ENCODE assay signal across 1 cellular context in genomic region chr3:169668957-169669681, GRCh38.
A peak's percentile ranks its signal among the peaks of the same experiment; 100 is the strongest.
TF ChIP-seq lines count a peak whose summit lies in the region.

No MANE protein-coding gene starts in this region.

TF ChIP-seq in WTC11, 78 proteins besides CTCF, POLR2A, EP300 and RAD21 (continued from another document):
- TF ChIP-seq, protein P1, sequence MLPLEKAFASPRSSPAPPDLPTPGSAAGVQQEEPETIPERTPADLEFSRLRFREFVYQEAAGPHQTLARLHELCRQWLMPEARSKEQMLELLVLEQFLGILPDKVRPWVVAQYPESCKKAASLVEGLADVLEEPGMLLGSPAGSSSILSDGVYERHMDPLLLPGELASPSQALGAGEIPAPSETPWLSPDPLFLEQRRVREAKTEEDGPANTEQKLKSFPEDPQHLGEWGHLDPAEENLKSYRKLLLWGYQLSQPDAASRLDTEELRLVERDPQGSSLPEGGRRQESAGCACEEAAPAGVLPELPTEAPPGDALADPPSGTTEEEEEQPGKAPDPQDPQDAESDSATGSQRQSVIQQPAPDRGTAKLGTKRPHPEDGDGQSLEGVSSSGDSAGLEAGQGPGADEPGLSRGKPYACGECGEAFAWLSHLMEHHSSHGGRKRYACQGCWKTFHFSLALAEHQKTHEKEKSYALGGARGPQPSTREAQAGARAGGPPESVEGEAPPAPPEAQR (CRISPR knock-in tag; IDR thresholded peaks at IDR 0.05): no peak
- TF ChIP-seq PRRX2 (CRISPR knock-in tag; IDR thresholded peaks at IDR 0.05) (no peak), ESRRA (CRISPR knock-in tag; IDR thresholded peaks at IDR 0.05; ENCODE audit: borderline replicate concordance) (no peak), GABPB1 (CRISPR knock-in tag; IDR thresholded peaks at IDR 0.05) (no peak), MYBL2 (CRISPR knock-in tag; IDR thresholded peaks at IDR 0.05) (0 out of 2 replicates have a peak, but pooled peaks have one; percentile 42), ZNF138 (CRISPR knock-in tag; conservative IDR thresholded peaks at IDR 0.05) (0 out of 2 replicates have a peak, but pooled peaks have one; percentile 27), JUN (CRISPR knock-in tag; IDR thresholded peaks at IDR 0.05) (no peak), FOXP4 (CRISPR knock-in tag; IDR thresholded peaks at IDR 0.05) (peak; percentile 60; the same call in 1 of the 2 replicates), ZNF219 (CRISPR knock-in tag; IDR thresholded peaks at IDR 0.05; ENCODE audit: borderline replicate concordance) (peak; percentile 75; the same call in 1 of the 2 replicates), KAT7 (CRISPR knock-in tag; IDR thresholded peaks at IDR 0.05; ENCODE audit: borderline replicate concordance) (no peak), ZNF671 (CRISPR knock-in tag; IDR thresholded peaks at IDR 0.05) (no peak), USF2 (CRISPR knock-in tag; IDR thresholded peaks at IDR 0.05) (no peak), ZBTB21 (CRISPR knock-in tag; IDR thresholded peaks at IDR 0.05; ENCODE audit: borderline replicate concordance) (peak; percentile 65; the same call in 1 of the 2 replicates), FOXK1 (CRISPR knock-in tag; IDR thresholded peaks at IDR 0.05) (peak; percentile 37; the same call in 1 of the 2 replicates), ARID4B (CRISPR knock-in tag; IDR thresholded peaks at IDR 0.05; ENCODE audit: borderline replicate concordance) (peak; percentile 50; the same call in 1 of the 2 replicates), MLX (CRISPR knock-in tag; IDR thresholded peaks at IDR 0.05) (no peak), OVOL2 (CRISPR knock-in tag; IDR thresholded peaks at IDR 0.05; ENCODE audit: borderline replicate concordance) (no peak), E2F5 (CRISPR knock-in tag; IDR thresholded peaks at IDR 0.05) (no peak), CBFB (CRISPR knock-in tag; IDR thresholded peaks at IDR 0.05; ENCODE audit: low read depth) (no peak), FOXJ3 (CRISPR knock-in tag; IDR thresholded peaks at IDR 0.05; ENCODE audit: borderline replicate concordance) (no peak)
- TF ChIP-seq, protein P2, sequence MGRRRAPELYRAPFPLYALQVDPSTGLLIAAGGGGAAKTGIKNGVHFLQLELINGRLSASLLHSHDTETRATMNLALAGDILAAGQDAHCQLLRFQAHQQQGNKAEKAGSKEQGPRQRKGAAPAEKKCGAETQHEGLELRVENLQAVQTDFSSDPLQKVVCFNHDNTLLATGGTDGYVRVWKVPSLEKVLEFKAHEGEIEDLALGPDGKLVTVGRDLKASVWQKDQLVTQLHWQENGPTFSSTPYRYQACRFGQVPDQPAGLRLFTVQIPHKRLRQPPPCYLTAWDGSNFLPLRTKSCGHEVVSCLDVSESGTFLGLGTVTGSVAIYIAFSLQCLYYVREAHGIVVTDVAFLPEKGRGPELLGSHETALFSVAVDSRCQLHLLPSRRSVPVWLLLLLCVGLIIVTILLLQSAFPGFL (CRISPR knock-in tag; IDR thresholded peaks at IDR 0.05; ENCODE audit: borderline replicate concordance): no peak
- TF ChIP-seq, protein P3, sequence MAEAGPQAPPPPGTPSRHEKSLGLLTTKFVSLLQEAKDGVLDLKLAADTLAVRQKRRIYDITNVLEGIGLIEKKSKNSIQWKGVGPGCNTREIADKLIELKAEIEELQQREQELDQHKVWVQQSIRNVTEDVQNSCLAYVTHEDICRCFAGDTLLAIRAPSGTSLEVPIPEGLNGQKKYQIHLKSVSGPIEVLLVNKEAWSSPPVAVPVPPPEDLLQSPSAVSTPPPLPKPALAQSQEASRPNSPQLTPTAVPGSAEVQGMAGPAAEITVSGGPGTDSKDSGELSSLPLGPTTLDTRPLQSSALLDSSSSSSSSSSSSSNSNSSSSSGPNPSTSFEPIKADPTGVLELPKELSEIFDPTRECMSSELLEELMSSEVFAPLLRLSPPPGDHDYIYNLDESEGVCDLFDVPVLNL (CRISPR knock-in tag; IDR thresholded peaks at IDR 0.05; ENCODE audit: borderline replicate concordance, low read depth): no peak
- TF ChIP-seq, protein P4, sequence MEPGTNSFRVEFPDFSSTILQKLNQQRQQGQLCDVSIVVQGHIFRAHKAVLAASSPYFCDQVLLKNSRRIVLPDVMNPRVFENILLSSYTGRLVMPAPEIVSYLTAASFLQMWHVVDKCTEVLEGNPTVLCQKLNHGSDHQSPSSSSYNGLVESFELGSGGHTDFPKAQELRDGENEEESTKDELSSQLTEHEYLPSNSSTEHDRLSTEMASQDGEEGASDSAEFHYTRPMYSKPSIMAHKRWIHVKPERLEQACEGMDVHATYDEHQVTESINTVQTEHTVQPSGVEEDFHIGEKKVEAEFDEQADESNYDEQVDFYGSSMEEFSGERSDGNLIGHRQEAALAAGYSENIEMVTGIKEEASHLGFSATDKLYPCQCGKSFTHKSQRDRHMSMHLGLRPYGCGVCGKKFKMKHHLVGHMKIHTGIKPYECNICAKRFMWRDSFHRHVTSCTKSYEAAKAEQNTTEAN (CRISPR knock-in tag; IDR thresholded peaks at IDR 0.05): no peak
- TF ChIP-seq, protein P5, sequence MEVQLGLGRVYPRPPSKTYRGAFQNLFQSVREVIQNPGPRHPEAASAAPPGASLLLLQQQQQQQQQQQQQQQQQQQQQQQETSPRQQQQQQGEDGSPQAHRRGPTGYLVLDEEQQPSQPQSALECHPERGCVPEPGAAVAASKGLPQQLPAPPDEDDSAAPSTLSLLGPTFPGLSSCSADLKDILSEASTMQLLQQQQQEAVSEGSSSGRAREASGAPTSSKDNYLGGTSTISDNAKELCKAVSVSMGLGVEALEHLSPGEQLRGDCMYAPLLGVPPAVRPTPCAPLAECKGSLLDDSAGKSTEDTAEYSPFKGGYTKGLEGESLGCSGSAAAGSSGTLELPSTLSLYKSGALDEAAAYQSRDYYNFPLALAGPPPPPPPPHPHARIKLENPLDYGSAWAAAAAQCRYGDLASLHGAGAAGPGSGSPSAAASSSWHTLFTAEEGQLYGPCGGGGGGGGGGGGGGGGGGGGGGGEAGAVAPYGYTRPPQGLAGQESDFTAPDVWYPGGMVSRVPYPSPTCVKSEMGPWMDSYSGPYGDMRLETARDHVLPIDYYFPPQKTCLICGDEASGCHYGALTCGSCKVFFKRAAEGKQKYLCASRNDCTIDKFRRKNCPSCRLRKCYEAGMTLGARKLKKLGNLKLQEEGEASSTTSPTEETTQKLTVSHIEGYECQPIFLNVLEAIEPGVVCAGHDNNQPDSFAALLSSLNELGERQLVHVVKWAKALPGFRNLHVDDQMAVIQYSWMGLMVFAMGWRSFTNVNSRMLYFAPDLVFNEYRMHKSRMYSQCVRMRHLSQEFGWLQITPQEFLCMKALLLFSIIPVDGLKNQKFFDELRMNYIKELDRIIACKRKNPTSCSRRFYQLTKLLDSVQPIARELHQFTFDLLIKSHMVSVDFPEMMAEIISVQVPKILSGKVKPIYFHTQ (CRISPR knock-in tag; IDR thresholded peaks at IDR 0.05): no peak
